In genomic region chr11:48080301-48080861, GRCh38 we compare ENCODE assay signal across 16 cellular contexts.
A peak's percentile ranks its signal among the peaks of the same experiment; 100 is the strongest.
DNase-seq lines count a peak whose midpoint lies in the region; ATAC-seq, FAIRE-seq and TF ChIP-seq lines count a peak whose summit lies in the region.
"Had no signal": no experiment of that assay in that cellular context is flagged by ENCODE, and none has a peak within 500 bp of the region (broad histone marks: within the 10 kb centered on the region; RNA-seq: fewer than 3 reads in every experiment).

No MANE protein-coding gene starts in this region.

- no peak for ATAC-seq in stimulated activated naive CD8-positive, alpha-beta T cell treated with anti-CD3 and anti-CD28 coated beads, Interleukin-15, amount 100 ng/mL, for 72 hours
- ATAC-seq in GM19035 (IDR thresholded peaks at IDR 0.05; ENCODE audit: unreplicated experiment) = no peak

- peaks cover 55% of the 10 kb centered on the region for H3K79me2 ChIP-seq in astrocyte (ENCODE audit: insufficient read depth, low read length)

- peaks cover 6% of the 10 kb centered on the region for H3K9me3 Mint-ChIP-seq in stimulated activated naive CD8-positive, alpha-beta T cell treated with anti-CD3 and anti-CD28 coated beads, Interleukin-15, Interleukin-2, amounts not matched to agents 100 ng/mL and 50 ng/mL, for 24 hours
- H3K9me3 Mint-ChIP-seq in stimulated activated naive CD8-positive, alpha-beta T cell treated with anti-CD3 and anti-CD28 coated beads, Interleukin-15, amount 100 ng/mL, for 72 hours = no peaks in the 10 kb centered on the region
- H3K9me3 Mint-ChIP-seq in astrocyte (ENCODE audit: unreplicated experiment) (no peaks in the 10 kb centered on the region), nephron progenitor cell (peaks cover 4% of the 10 kb centered on the region)

- FAIRE-seq in astrocyte (lab: Jason Lieb, UNC) = no peak
- FAIRE-seq: colon had no signal

- no peaks in the 10 kb centered on the region for H3K9me3 ChIP-seq in astrocyte (ENCODE audit: insufficient read depth, low read depth, low read length)
- H3K9me3 ChIP-seq: adrenal gland, Peyer's patch, uterus had no signal

- H3K36me3 Mint-ChIP-seq in stimulated activated naive CD8-positive, alpha-beta T cell treated with anti-CD3 and anti-CD28 coated beads, Interleukin-15, Interleukin-2, amounts not matched to agents 100 ng/mL and 50 ng/mL, for 24 hours (ENCODE audit: low read depth) = peaks cover 19% of the 10 kb centered on the region
- H3K36me3 Mint-ChIP-seq in astrocyte (ENCODE audit: low read depth, unreplicated experiment) (no peaks in the 10 kb centered on the region), nephron progenitor cell (ENCODE audit: low read depth) (peaks cover 12% of the 10 kb centered on the region)

- no peak overlapping the region for H2AFZ ChIP-seq in astrocyte (ENCODE audit: low read depth, low read length)

- H3K9ac ChIP-seq in astrocyte (ENCODE audit: low read length) = no peak overlapping the region

- H4K20me1 ChIP-seq in astrocyte (ENCODE audit: insufficient read depth, low read length) = no peaks in the 10 kb centered on the region

- H3K27me3 Mint-ChIP-seq in stimulated activated naive CD8-positive, alpha-beta T cell treated with anti-CD3 and anti-CD28 coated beads, Interleukin-15, Interleukin-2, amounts not matched to agents 100 ng/mL and 50 ng/mL, for 24 hours = no peaks in the 10 kb centered on the region
- no peaks in the 10 kb centered on the region for H3K27me3 Mint-ChIP-seq in stimulated activated naive CD8-positive, alpha-beta T cell treated with anti-CD3 and anti-CD28 coated beads, Interleukin-15, amount 100 ng/mL, for 72 hours
- H3K27me3 Mint-ChIP-seq in astrocyte (ENCODE audit: low read depth, unreplicated experiment) = no peaks in the 10 kb centered on the region
- peaks cover 6% of the 10 kb centered on the region for H3K27me3 Mint-ChIP-seq in nephron progenitor cell (ENCODE audit: low read depth, poor library complexity)

- peaks cover 67% of the 10 kb centered on the region for H3K4me1 Mint-ChIP-seq in stimulated activated naive CD8-positive, alpha-beta T cell treated with anti-CD3 and anti-CD28 coated beads, Interleukin-15, Interleukin-2, amounts not matched to agents 100 ng/mL and 50 ng/mL, for 24 hours (ENCODE audit: low read depth)
- peaks cover 48% of the 10 kb centered on the region for H3K4me1 Mint-ChIP-seq in stimulated activated naive CD8-positive, alpha-beta T cell treated with anti-CD3 and anti-CD28 coated beads, Interleukin-15, amount 100 ng/mL, for 72 hours
- H3K4me1 Mint-ChIP-seq in astrocyte (ENCODE audit: low read depth, unreplicated experiment) (peaks cover 10% of the 10 kb centered on the region), nephron progenitor cell (peaks cover 34% of the 10 kb centered on the region)

- no peaks in the 10 kb centered on the region for H3K27me3 ChIP-seq in astrocyte (ENCODE audit: insufficient read depth, low read length)
- H3K27me3 ChIP-seq: adrenal gland, foreskin keratinocyte, Peyer's patch, uterus had no signal

- no peak for DNase-seq in stimulated activated naive CD8-positive, alpha-beta T cell treated with anti-CD3 and anti-CD28 coated beads, Interleukin-15, amount 100 ng/mL, for 72 hours
- DNase-seq in astrocyte (ENCODE audit: low read depth) = no peak
- DNase-seq in nephron progenitor cell = no peak
- no peak for DNase-seq in nucleus accumbens (lab: John Stamatoyannopoulos, UW)
- DNase-seq in KBM-7 = no peak
- DNase-seq in NCI-H2171 (lab: John Stamatoyannopoulos, UW) = no peak
- DNase-seq: MM.1S, NCI-H2081 treated with DMSO at 0.1 percent for 48 hours, NCI-H748 treated with DMSO at 0.1 percent for 48 hours had no signal

- H3K4me3 ChIP-seq in astrocyte (ENCODE audit: insufficient read depth, low read depth, low read length) = no peak overlapping the region
- H3K4me3 ChIP-seq: adrenal gland, Peyer's patch, uterus had no signal

- H3K27ac Mint-ChIP-seq in stimulated activated naive CD8-positive, alpha-beta T cell treated with anti-CD3 and anti-CD28 coated beads, Interleukin-15, Interleukin-2, amounts not matched to agents 100 ng/mL and 50 ng/mL, for 24 hours = peak overlapping the region; percentile 66
- H3K27ac Mint-ChIP-seq in stimulated activated naive CD8-positive, alpha-beta T cell treated with anti-CD3 and anti-CD28 coated beads, Interleukin-15, amount 100 ng/mL, for 72 hours = no peak overlapping the region
- no peak overlapping the region for H3K27ac Mint-ChIP-seq in astrocyte (ENCODE audit: unreplicated experiment)
- peak overlapping the region; percentile 83 for H3K27ac Mint-ChIP-seq in nephron progenitor cell

- TF ChIP-seq CTCF in astrocyte (IDR thresholded peaks at IDR 0.05; ENCODE audit: insufficient read depth, low read depth, low read length) (no peak), nephron progenitor cell (IDR thresholded peaks at IDR 0.05) (no peak)

- H3K4me1 ChIP-seq in astrocyte (ENCODE audit: insufficient read depth, low read length) = peaks cover 25% of the 10 kb centered on the region
- H3K4me1 ChIP-seq: foreskin keratinocyte, uterus had no signal

- in situ Hi-C loops in KBM-7 (cut with MboI; ENCODE audit: low pct_unique_long_range_greater_than_20kb, low sequenced_read_pairs) = no loop called here

- no peaks in the 10 kb centered on the region for H3K36me3 ChIP-seq in astrocyte (ENCODE audit: insufficient read depth, low read length)
- H3K36me3 ChIP-seq: adrenal gland, Peyer's patch, uterus had no signal

- no peak overlapping the region for H3K4me3 Mint-ChIP-seq in stimulated activated naive CD8-positive, alpha-beta T cell treated with anti-CD3 and anti-CD28 coated beads, Interleukin-15, Interleukin-2, amounts not matched to agents 100 ng/mL and 50 ng/mL, for 24 hours
- H3K4me3 Mint-ChIP-seq in stimulated activated naive CD8-positive, alpha-beta T cell treated with anti-CD3 and anti-CD28 coated beads, Interleukin-15, amount 100 ng/mL, for 72 hours = no peak overlapping the region
- H3K4me3 Mint-ChIP-seq in astrocyte (ENCODE audit: unreplicated experiment) (no peak overlapping the region), nephron progenitor cell (no peak overlapping the region)

- H3K4me2 ChIP-seq in astrocyte (ENCODE audit: low read length) = peak overlapping the region; percentile 73

- peak overlapping the region; percentile 69 for H3K27ac ChIP-seq in astrocyte (ENCODE audit: low read depth, low read length)
- H3K27ac ChIP-seq: foreskin keratinocyte, uterus had no signal

Comparison
In these comparisons a context has a peak if more than half of its experiments do, and no peak if none do; other contexts are left out.
1. H3K27ac Mint-ChIP-seq: peak in stimulated activated naive CD8-positive, alpha-beta T cell treated with anti-CD3 and anti-CD28 coated beads, Interleukin-15, Interleukin-2, amounts not matched to agents 100 ng/mL and 50 ng/mL, for 24 hours (single experiment) and nephron progenitor cell (single experiment); none in stimulated activated naive CD8-positive, alpha-beta T cell treated with anti-CD3 and anti-CD28 coated beads, Interleukin-15, amount 100 ng/mL, for 72 hours (0 of 2) and astrocyte (single experiment).